ENCODE assay signal across 8 cellular contexts in genomic region chr19:36013280-36014028, GRCh38. TPM values are rescaled to one million over a fixed set of nuclear protein-coding genes. Genes with fewer than 3 reads are reported as not detected.
DNase-seq lines count a peak whose midpoint lies in the region; ATAC-seq and TF ChIP-seq lines count a peak whose summit lies in the region.

No MANE protein-coding gene starts in this region.

- no peak overlapping the region for H2AK5ac ChIP-seq in trophoblast cell (ENCODE audit: low read length)

- H3K14ac ChIP-seq in trophoblast cell (ENCODE audit: low read length), result peak overlapping the region; percentile 38

- H3K18ac ChIP-seq in trophoblast cell (ENCODE audit: low read length), result no peak overlapping the region

- H2AFZ ChIP-seq in DND-41 (ENCODE audit: low read depth, low read length) (peak overlapping the region; percentile 97), trophoblast cell (ENCODE audit: insufficient read depth, low read length, poor library complexity) (peak overlapping the region; percentile 13)

- CTCF ChIA-PET in Panc1 (lab: Charles Lee), result no interaction called here

- in situ Hi-C loops in Panc1 (cut with HindIII; ENCODE audit: low pct_unique_long_range_greater_than_20kb, low sequenced_read_pairs), result no loop called here
- in situ Hi-C loops in ACHN (cut with HindIII; ENCODE audit: low pct_ligation_motif_present, low pct_unique_long_range_greater_than_20kb, low sequenced_read_pairs), result no loop called here

- H3K9ac ChIP-seq in DND-41 (ENCODE audit: low read depth, low read length), result peak overlapping the region; percentile 92
- peak overlapping the region; percentile 78 for H3K9ac ChIP-seq in trophoblast cell (ENCODE audit: low read length)

- peak overlapping the region; percentile 73 for H4K8ac ChIP-seq in trophoblast cell (ENCODE audit: low read depth, low read length)

- H3K23ac ChIP-seq in trophoblast cell (ENCODE audit: low read length), result no peak overlapping the region

- intact Hi-C loops in Panc1 (cut with micrococcal nuclease; ENCODE audit: unreplicated experiment), result no loop called here

- POLR2A ChIA-PET in Panc1 (lab: Charles Lee), result interaction anchor here (0.5 kb wide), 2 partner anchors 14 to 87 kb away, joined by 7 to 10 read pairs; no protein-coding TSS in a partner anchor

- no peaks in the 10 kb centered on the region for H4K20me1 ChIP-seq in DND-41 (ENCODE audit: insufficient read depth, low read length)

- H3K4me3 ChIP-seq in DND-41 (ENCODE audit: low read depth in 1 of 2, low read length in 2 of 2), result peak overlapping the region; percentile 67 to 96
- H3K4me3 ChIP-seq in Panc1 (ENCODE audit: low read depth in 2 of 2, low read length in 2 of 2), result peak overlapping the region; percentile 74 to 97
- H3K4me3 ChIP-seq in epithelial cell of proximal tubule (ENCODE audit: low read depth, low read length), result peak overlapping the region; percentile 69
- peak overlapping the region; percentile 74 for H3K4me3 ChIP-seq in trophoblast cell (ENCODE audit: low read depth, low read length)

- no peak for ATAC-seq in DND-41 (ENCODE audit: insufficient read depth, low read depth)
- no peak for ATAC-seq in Panc1
- ATAC-seq in HG03520 (IDR thresholded peaks at IDR 0.05; ENCODE audit: unreplicated experiment), result no peak

- H3K36me3 ChIP-seq in DND-41 (ENCODE audit: insufficient read depth, low read length) (0 out of 2 replicates have a peak, but pooled peaks cover 15% of the 10 kb centered on the region), Panc1 (ENCODE audit: control insufficient read depth, insufficient read depth, low read length) (no peaks in the 10 kb centered on the region), trophoblast cell (ENCODE audit: control insufficient read depth in 1 of 2, insufficient read depth in 2 of 2, low read length in 2 of 2) (peaks cover 6 to 11% of the 10 kb centered on the region in 2 experiments)

- TSS peak; percentile 92 for BruUV-seq in Panc1 (replicated peaks; lab: Mats Ljungman, UMichigan)

- peak overlapping the region; percentile 12 for H4K12ac ChIP-seq in trophoblast cell (ENCODE audit: low read depth, low read length)

- no peaks in the 10 kb centered on the region for H3K27me3 ChIP-seq in DND-41 (ENCODE audit: insufficient read depth, low read length, poor library complexity)
- H3K27me3 ChIP-seq in Panc1 (ENCODE audit: control insufficient read depth, insufficient read depth, low read length), result no peaks in the 10 kb centered on the region
- H3K27me3 ChIP-seq in trophoblast cell (ENCODE audit: insufficient read depth, low read length), result no peaks in the 10 kb centered on the region

- peak overlapping the region; percentile 25 for H3K4ac ChIP-seq in trophoblast cell (ENCODE audit: low read depth, low read length)

- H3K79me1 ChIP-seq in trophoblast cell (ENCODE audit: low read length), result peaks cover 7% of the 10 kb centered on the region

- H4K91ac ChIP-seq in trophoblast cell (ENCODE audit: low read depth, low read length), result peak overlapping the region; percentile 52

- H3K9me3 ChIP-seq in DND-41 (ENCODE audit: insufficient read depth, low read length, severe bottlenecking) (no peaks in the 10 kb centered on the region), Panc1 (ENCODE audit: control insufficient read depth, insufficient read depth, low read depth, low read length) (no peaks in the 10 kb centered on the region), trophoblast cell (ENCODE audit: insufficient read depth, low read depth, low read length) (no peaks in the 10 kb centered on the region)

- H3K4me2 ChIP-seq in DND-41 (ENCODE audit: insufficient read depth, low read length), result peak overlapping the region; percentile 96
- peak overlapping the region; percentile 82 for H3K4me2 ChIP-seq in trophoblast cell (ENCODE audit: low read length)

- H3K27ac ChIP-seq in DND-41 (ENCODE audit: low read length), result peak overlapping the region; percentile 90
- H3K27ac ChIP-seq in Panc1 (ENCODE audit: low read length), result peak overlapping the region; percentile 91
- H3K27ac ChIP-seq in trophoblast cell (ENCODE audit: low read depth, low read length), result no peak overlapping the region

- no peak overlapping the region for H2BK5ac ChIP-seq in trophoblast cell (ENCODE audit: low read depth, low read length, poor library complexity)

- no peak overlapping the region for H2BK12ac ChIP-seq in trophoblast cell (ENCODE audit: low read length)

- WGBS in trophoblast cell (ENCODE audit: extremely low coverage, insufficient coverage, insufficient read length), result no CpG with 5 or more reads among the region's 15 CpGs

- H3K4me1 ChIP-seq in DND-41 (ENCODE audit: insufficient read depth, low read length), result peaks cover 28% of the 10 kb centered on the region
- H3K4me1 ChIP-seq in Panc1 (ENCODE audit: control insufficient read depth, insufficient read depth, low read length), result peaks cover 24% of the 10 kb centered on the region
- peaks cover 17 to 21% of the 10 kb centered on the region in 2 experiments for H3K4me1 ChIP-seq in trophoblast cell (ENCODE audit: control insufficient read depth in 1 of 2, insufficient read depth in 2 of 2, low read length in 2 of 2)

- TF ChIP-seq CTCF in DND-41 (IDR thresholded peaks at IDR 0.05; ENCODE audit: borderline replicate concordance, extremely low read depth, low read length, poor library complexity, severe bottlenecking) (no peak), Panc1 (IDR thresholded peaks at IDR 0.05) (no peak), epithelial cell of proximal tubule (conservative IDR thresholded peaks at IDR 0.05; ENCODE audit: low read depth, low read length) (no peak)

- DNase-seq in DND-41 (no peak), Panc1 (ENCODE audit: low read depth, low spot score) (no peak), epithelial cell of proximal tubule (ENCODE audit: low read depth) (no peak), trophoblast cell (no peak), ACHN (no peak)
- no peak for DNase-seq in activated CD4-positive, CD25-positive, alpha-beta regulatory T cell treated with anti-CD3 and anti-CD28 coated beads, Interleukin-2, amount 50 U/mL, for 72 hours
- no peak for DNase-seq in NK-92 treated with Interleukin-12 subunit alpha and Interleukin-12 subunit beta, amount 100 ng/mL, for 24 hours (lab: John Stamatoyannopoulos, UW)

- H2BK120ac ChIP-seq in trophoblast cell (ENCODE audit: insufficient read depth, low read length, poor library complexity), result peak overlapping the region; percentile 28

- peaks cover 36% of the 10 kb centered on the region for H3K79me2 ChIP-seq in DND-41 (ENCODE audit: insufficient read depth, low read length)
- H3K79me2 ChIP-seq in trophoblast cell (ENCODE audit: control insufficient read depth, insufficient read depth, low read length, poor library complexity), result peaks cover 3% of the 10 kb centered on the region

RNA-seq across cellular contexts. Expression of gene ALKBH6, which starts 0.6 kb away (rescaled TPM):
- total RNA-seq in Panc1 (2021; ENCODE audit: unreplicated experiment), result 44.8 TPM
- 50.3 TPM for polyA plus RNA-seq in Panc1 (2012; ENCODE audit: insufficient read length)
- total RNA-seq in epithelial cell of proximal tubule, result 24.3 and 39.7 TPM in 2 replicates
- 30.7 and 31.2 TPM in 2 replicates for polyA plus RNA-seq in trophoblast cell (2013)

RNA-seq across cellular contexts. Expression of gene SYNE4, which starts 4.8 kb away (rescaled TPM):
- 1.1 TPM for total RNA-seq in Panc1 (2021; ENCODE audit: unreplicated experiment)
- 0.68 TPM for polyA plus RNA-seq in Panc1 (2012; ENCODE audit: insufficient read length)
- 4.4 and 5.3 TPM in 2 replicates for total RNA-seq in epithelial cell of proximal tubule
- polyA plus RNA-seq in trophoblast cell (2013), result 10.3 and 10.8 TPM in 2 replicates

RNA-seq across cellular contexts. Expression of gene SDHAF1, which starts 18.5 kb away (rescaled TPM):
- total RNA-seq in Panc1 (2021; ENCODE audit: unreplicated experiment) (19.0 TPM), epithelial cell of proximal tubule (23.2 and 34.5 TPM in 2 replicates)
- polyA plus RNA-seq in Panc1 (2012; ENCODE audit: insufficient read length), result 15.1 TPM
- 13.2 and 13.5 TPM in 2 replicates for polyA plus RNA-seq in trophoblast cell (2013)

RNA-seq across cellular contexts. Expression of gene CLIP3, which starts 19.2 kb away (rescaled TPM):
- 4.7 TPM for total RNA-seq in Panc1 (2021; ENCODE audit: unreplicated experiment)
- 10.6 TPM for polyA plus RNA-seq in Panc1 (2012; ENCODE audit: insufficient read length)
- 0.51 and 4.3 TPM in 2 replicates for total RNA-seq in epithelial cell of proximal tubule
- polyA plus RNA-seq in trophoblast cell (2013), result 16.4 and 17.5 TPM in 2 replicates

RNA-seq across cellular contexts. Expression of gene THAP8, which starts 40.6 kb away (rescaled TPM):
- total RNA-seq in Panc1 (2021; ENCODE audit: unreplicated experiment) (9.6 TPM), epithelial cell of proximal tubule (3.3 and 7.0 TPM in 2 replicates)
- 22.0 TPM for polyA plus RNA-seq in Panc1 (2012; ENCODE audit: insufficient read length)
- polyA plus RNA-seq in trophoblast cell (2013), result 4.8 and 5.3 TPM in 2 replicates
